Comparison of ENCODE assay signal across 10 cellular contexts in genomic region chr10:63711361-63711760, GRCh38.
DNase-seq lines count a peak whose midpoint lies in the region; ATAC-seq and TF ChIP-seq lines count a peak whose summit lies in the region.
"Had no signal": no experiment of that assay in that cellular context is flagged by ENCODE, and none has a peak within 500 bp of the region (broad histone marks: within the 10 kb centered on the region; RNA-seq: fewer than 3 reads in every experiment).

No MANE protein-coding gene starts in this region.

- no peaks in the 10 kb centered on the region for H3K36me3 Mint-ChIP-seq in brain
- H3K36me3 Mint-ChIP-seq in activated CD4-positive, alpha-beta memory T cell treated with anti-CD3 and anti-CD28 coated beads, Interleukin-2, amount 10 ng/mL, durations not matched to agents 7 days and 5 days (ENCODE audit: low read depth), result peaks cover 3% of the 10 kb centered on the region

- H3K27me3 Mint-ChIP-seq in brain, result peaks cover 4% of the 10 kb centered on the region
- H3K27me3 Mint-ChIP-seq in activated CD4-positive, alpha-beta memory T cell treated with anti-CD3 and anti-CD28 coated beads, Interleukin-2, amount 10 ng/mL, durations not matched to agents 7 days and 5 days, result peaks cover 2% of the 10 kb centered on the region

- ATAC-seq in GM18870 (IDR thresholded peaks at IDR 0.05; ENCODE audit: unreplicated experiment), result no peak

- no peaks in the 10 kb centered on the region for H3K36me3 ChIP-seq in right atrium auricular region

- peaks cover 64% of the 10 kb centered on the region for H3K4me1 Mint-ChIP-seq in brain
- peaks cover 21% of the 10 kb centered on the region for H3K4me1 Mint-ChIP-seq in activated CD4-positive, alpha-beta memory T cell treated with anti-CD3 and anti-CD28 coated beads, Interleukin-2, amount 10 ng/mL, durations not matched to agents 7 days and 5 days

- no peak overlapping the region for H3K4me3 ChIP-seq in LNCaP clone FGC (ENCODE audit: low read depth, low read length)
- no peak overlapping the region for H3K4me3 ChIP-seq in right atrium auricular region
- no peak overlapping the region for H3K4me3 ChIP-seq in skin epidermis

- no peaks in the 10 kb centered on the region for H3K27me3 ChIP-seq in right atrium auricular region

- TF ChIP-seq CTCF in LNCaP clone FGC (IDR thresholded peaks at IDR 0.05; ENCODE audit: control insufficient read depth, extremely low read depth, insufficient read depth) (0 out of 2 replicates have a peak, but pooled peaks have one; percentile 3), brain (conservative IDR thresholded peaks at IDR 0.05) (no peak), right atrium auricular region (IDR thresholded peaks at IDR 0.05) (no peak)

- POLR2A ChIA-PET in activated CD4-positive, alpha-beta memory T cell treated with anti-CD3 and anti-CD28 coated beads, Interleukin-2, amount 10 ng/mL, durations not matched to agents 7 days and 5 days (lab: Charles Lee), result no interaction called here

- H3K27ac ChIP-seq in right atrium auricular region, result peak overlapping the region; percentile 84 to 88
- H3K27ac ChIP-seq in skin epidermis, result peak overlapping the region in 19 of 21 experiments; percentile 11 to 82 (median 64)

- CTCF ChIA-PET in activated CD4-positive, alpha-beta memory T cell treated with anti-CD3 and anti-CD28 coated beads, Interleukin-2, amount 10 ng/mL, durations not matched to agents 7 days and 5 days (lab: Charles Lee), result interaction anchor here (0.6 to 1.6 kb wide), 2 partner anchors 9 to 1080 kb away, joined by 3 to 5 read pairs; no protein-coding TSS in a partner anchor

- H3K9me3 Mint-ChIP-seq in brain, result peaks cover 0 to 5% (median 0%) of the 10 kb centered on the region in 5 experiments
- peaks cover 3% of the 10 kb centered on the region for H3K9me3 Mint-ChIP-seq in activated CD4-positive, alpha-beta memory T cell treated with anti-CD3 and anti-CD28 coated beads, Interleukin-2, amount 10 ng/mL, durations not matched to agents 7 days and 5 days

- peak overlapping the region in 4 of 5 experiments; percentile 3 to 53 (median 8) for H3K4me3 Mint-ChIP-seq in brain
- no peak overlapping the region for H3K4me3 Mint-ChIP-seq in activated CD4-positive, alpha-beta memory T cell treated with anti-CD3 and anti-CD28 coated beads, Interleukin-2, amount 10 ng/mL, durations not matched to agents 7 days and 5 days

- peaks cover 0 to 56% of the 10 kb centered on the region in 2 donors for H3K4me1 ChIP-seq in right atrium auricular region

- DNase-seq in LNCaP clone FGC (ENCODE audit: low read depth) (peak; percentile 74), right atrium auricular region (ENCODE audit: low spot score) (no peak), AML-193 (lab: John Stamatoyannopoulos, UW) (no peak), OCI-M1 (lab: John Stamatoyannopoulos, UW) (no peak)
- no peak for DNase-seq in activated CD4-positive, alpha-beta memory T cell treated with anti-CD3 and anti-CD28 coated beads, Interleukin-2, amount 10 ng/mL, durations not matched to agents 7 days and 5 days
- DNase-seq: activated gamma-delta T cell treated with Interleukin-2 at 50 U/mL for 16 hours, NCI-H524 treated with DMSO at 0.1 percent for 48 hours had no signal

- H3K9me3 ChIP-seq in right atrium auricular region, result no peaks in the 10 kb centered on the region

- H3K27ac Mint-ChIP-seq in brain, result peak overlapping the region; percentile 13 to 97 (median 95)
- no peak overlapping the region for H3K27ac Mint-ChIP-seq in activated CD4-positive, alpha-beta memory T cell treated with anti-CD3 and anti-CD28 coated beads, Interleukin-2, amount 10 ng/mL, durations not matched to agents 7 days and 5 days
